ENCODE assay signal across 17 cellular contexts in genomic region chr1:98919652-98920051, GRCh38.
DNase-seq lines count a peak whose midpoint lies in the region; ATAC-seq, FAIRE-seq and TF ChIP-seq lines count a peak whose summit lies in the region.
"Had no signal": no experiment of that assay in that cellular context is flagged by ENCODE, and none has a peak within 500 bp of the region (broad histone marks: within the 10 kb centered on the region; RNA-seq: fewer than 3 reads in every experiment).

No MANE protein-coding gene starts in this region.

- no peaks in the 10 kb centered on the region for H3K36me3 Mint-ChIP-seq in activated CD8-positive, alpha-beta T cell treated with anti-CD3 and anti-CD28 coated beads for 36 hours (ENCODE audit: low read depth)

- no peak overlapping the region for H3K4me2 ChIP-seq in HepG2 (ENCODE audit: low read depth, low read length)
- H3K4me2 ChIP-seq: GM23338 had no signal

- H3K27ac Mint-ChIP-seq in activated CD8-positive, alpha-beta T cell treated with anti-CD3 and anti-CD28 coated beads for 36 hours: no peak overlapping the region
- H3K27ac Mint-ChIP-seq: B cell; CD4-positive, alpha-beta T cell; GM23338; H9 had no signal

- no peak overlapping the region for H3K4me3 Mint-ChIP-seq in activated CD8-positive, alpha-beta T cell treated with anti-CD3 and anti-CD28 coated beads for 36 hours
- H3K4me3 Mint-ChIP-seq: B cell; CD4-positive, alpha-beta T cell; GM23338; H9 had no signal

- no peaks in the 10 kb centered on the region for H3K4me1 ChIP-seq in HepG2 (ENCODE audit: insufficient read depth, low read length)
- no peaks in the 10 kb centered on the region for H3K4me1 ChIP-seq in right lobe of liver
- peaks cover 32% of the 10 kb centered on the region for H3K4me1 ChIP-seq in foreskin keratinocyte

- H3K36me3 ChIP-seq in HepG2 (replicated peaks in 1 of 2; ENCODE audit: control insufficient read depth in 1 of 2, insufficient read depth in 2 of 2, low read length in 2 of 2) (no peaks in the 10 kb centered on the region), right lobe of liver (no peaks in the 10 kb centered on the region), SK-N-MC (ENCODE audit: insufficient read depth, low read length) (no peaks in the 10 kb centered on the region)

- H4K20me1 ChIP-seq in HepG2 (ENCODE audit: insufficient read depth, low read length): no peaks in the 10 kb centered on the region

- ATAC-seq in HepG2: no peak
- no peak for ATAC-seq in right lobe of liver
- ATAC-seq in foreskin keratinocyte: no peak
- no peak for ATAC-seq in HG03571 (IDR thresholded peaks at IDR 0.05; ENCODE audit: unreplicated experiment)
- no peak for ATAC-seq in GM21447 (IDR thresholded peaks at IDR 0.05; ENCODE audit: unreplicated experiment)
- no peak for ATAC-seq in activated CD8-positive, alpha-beta T cell treated with anti-CD3 and anti-CD28 coated beads for 36 hours
- ATAC-seq: GM23338 had no signal

- in situ Hi-C loops in HepG2 (cut with HindIII; ENCODE audit: extremely low pct_ligation_motif_present, low pct_unique_long_range_greater_than_20kb): no loop called here

- H3K4me3 ChIP-seq in HepG2 (replicated peaks in 1 of 3; ENCODE audit: insufficient read depth in 1 of 3, low read depth in 2 of 3, low read length in 3 of 3) (no peak overlapping the region), right lobe of liver (no peak overlapping the region), SK-N-MC (no peak overlapping the region)
- H3K4me3 ChIP-seq: GM23338 had no signal

- intact Hi-C loops in HepG2 (cut with micrococcal nuclease; ENCODE audit: unreplicated experiment): no loop called here
- intact Hi-C loops in right lobe of liver (cut with DNase I): no loop called here
- intact Hi-C loops in activated CD8-positive, alpha-beta T cell treated with anti-CD3 and anti-CD28 coated beads for 36 hours (cut with micrococcal nuclease): no loop called here

- H3K4me1 Mint-ChIP-seq in activated CD8-positive, alpha-beta T cell treated with anti-CD3 and anti-CD28 coated beads for 36 hours (ENCODE audit: low read depth): no peaks in the 10 kb centered on the region
- H3K4me1 Mint-ChIP-seq: B cell, GM23338, H9 had no signal

- DNase-seq in HepG2 (ENCODE audit: low spot score): no peak
- no peak for DNase-seq in right lobe of liver
- DNase-seq in SK-N-MC (ENCODE audit: low read depth, low spot score): no peak
- DNase-seq in foreskin keratinocyte: no peak
- DNase-seq in activated CD8-positive, alpha-beta T cell treated with anti-CD3 and anti-CD28 coated beads for 36 hours: no peak
- DNase-seq: 8988T; C1 segment of cervical spinal cord; Calu3; CD4-positive, alpha-beta T cell; DMS 273 treated with DMSO at 0.1 percent for 48 hours; H9 had no signal

- no peak for TF ChIP-seq EP300 in HepG2 (IDR thresholded peaks at IDR 0.05; ENCODE audit: low read depth in 2 of 2, low read length in 2 of 2)
- no peak for TF ChIP-seq EP300 in HepG2 (CRISPR knock-in tag; IDR thresholded peaks at IDR 0.05; ENCODE audit: borderline replicate concordance)

- no peak for TF ChIP-seq RAD21 in HepG2 (CRISPR knock-in tag; IDR thresholded peaks at IDR 0.05)

- no peak overlapping the region for H3K27ac ChIP-seq in HepG2 (ENCODE audit: extremely low read length, insufficient read depth, low read length)
- no peak overlapping the region for H3K27ac ChIP-seq in right lobe of liver
- H3K27ac ChIP-seq in SK-N-MC: peak overlapping the region; percentile 62
- H3K27ac ChIP-seq in foreskin keratinocyte: peak overlapping the region; percentile 65

- no TSS peak for BruUV-seq in HepG2 (replicated peaks; lab: Mats Ljungman, UMichigan)

- POLR2A ChIA-PET in HepG2 (lab: Yijun Ruan, JAX): no interaction called here
- POLR2A ChIA-PET in activated CD8-positive, alpha-beta T cell treated with anti-CD3 and anti-CD28 coated beads for 36 hours (lab: Charles Lee): no interaction called here

- WGBS in HepG2 (ENCODE audit: low lambda C conversion rate): 24% methylated on average over 2 of the region's 2 CpGs
- WGBS in right lobe of liver (ENCODE audit: insufficient coverage, low coverage, low lambda C conversion rate, missing lambda C conversion rate): 42% methylated on average over 2 of the region's 2 CpGs

- H3K79me2 ChIP-seq in HepG2 (ENCODE audit: insufficient read depth, low read length): no peaks in the 10 kb centered on the region

- TF ChIP-seq POLR2A in HepG2 (IDR thresholded peaks at IDR 0.05; ENCODE audit: insufficient read depth in 1 of 2, low read depth in 2 of 2, low read length in 2 of 2): no peak
- no peak for TF ChIP-seq POLR2A in right lobe of liver (IDR thresholded peaks at IDR 0.05)

- no peaks in the 10 kb centered on the region for H3K9me3 Mint-ChIP-seq in activated CD8-positive, alpha-beta T cell treated with anti-CD3 and anti-CD28 coated beads for 36 hours
- H3K9me3 Mint-ChIP-seq: CD4-positive, alpha-beta T cell; GM23338; H9 had no signal

- TF ChIP-seq CTCF in HepG2 (CRISPR knock-in tag; IDR thresholded peaks at IDR 0.05) (no peak), right lobe of liver (IDR thresholded peaks at IDR 0.05) (no peak), foreskin keratinocyte (conservative IDR thresholded peaks at IDR 0.05) (no peak)
- no peak for TF ChIP-seq CTCF in activated CD8-positive, alpha-beta T cell treated with anti-CD3 and anti-CD28 coated beads for 36 hours (IDR thresholded peaks at IDR 0.05)

- H3K9me3 ChIP-seq in HepG2 (ENCODE audit: low read length) (no peaks in the 10 kb centered on the region), right lobe of liver (no peaks in the 10 kb centered on the region), SK-N-MC (ENCODE audit: low read depth, low read length) (no peaks in the 10 kb centered on the region)

- H3K27me3 Mint-ChIP-seq in activated CD8-positive, alpha-beta T cell treated with anti-CD3 and anti-CD28 coated beads for 36 hours: no peaks in the 10 kb centered on the region
- H3K27me3 Mint-ChIP-seq: B cell; CD4-positive, alpha-beta T cell had no signal

- no peak overlapping the region for H2AFZ ChIP-seq in HepG2 (ENCODE audit: low read length)
- H2AFZ ChIP-seq: GM23338 had no signal

- no peak for FAIRE-seq in HepG2 (lab: Jason Lieb, UNC)
- FAIRE-seq: GM18507, HTR-8/SVneo had no signal

- H3K27me3 ChIP-seq in HepG2 (ENCODE audit: control insufficient read depth in 1 of 2, insufficient read depth in 2 of 2, low read length in 2 of 2): no peaks in the 10 kb centered on the region
- H3K27me3 ChIP-seq in right lobe of liver: no peaks in the 10 kb centered on the region
- no peaks in the 10 kb centered on the region for H3K27me3 ChIP-seq in foreskin keratinocyte

- H3K9ac ChIP-seq in HepG2 (ENCODE audit: insufficient read depth, low read depth, low read length): no peak overlapping the region
- no peak overlapping the region for H3K9ac ChIP-seq in SK-N-MC (ENCODE audit: insufficient read length)

- CTCF ChIA-PET in HepG2 (lab: Yijun Ruan, JAX; ENCODE audit: low intra/inter-chr PET ratio, low total read pairs): no interaction called here
- CTCF ChIA-PET in activated CD8-positive, alpha-beta T cell treated with anti-CD3 and anti-CD28 coated beads for 36 hours (lab: Charles Lee): no interaction called here

TF ChIP-seq in HepG2, 621 proteins besides CTCF, POLR2A, EP300 and RAD21:
- peak; percentile 66 to 76; a peak in 3 of 4 replicates for TF ChIP-seq MAFK (conservative IDR thresholded peaks at IDR 0.05 in 1 of 2, IDR thresholded peaks at IDR 0.05 in 1 of 2; ENCODE audit: low read length in 2 of 2)
- TF ChIP-seq ZNF496 (CRISPR knock-in tag; IDR thresholded peaks at IDR 0.05; ENCODE audit: insufficient replicate concordance): no peak
- TF ChIP-seq MAFF (IDR thresholded peaks at IDR 0.05; ENCODE audit: low read depth, low read length): peak; percentile 52; the same call in 1 of the 2 replicates

Comparison
In these comparisons a context has a peak if more than half of its experiments do, and no peak if none do; other contexts are left out.
1. H3K27ac ChIP-seq: peak in SK-N-MC (single experiment) and foreskin keratinocyte (single experiment); none in HepG2 (single experiment) and right lobe of liver (0 of 3).